In genomic region chr22:50148991-50149721, GRCh38 we compare ENCODE assay signal across 8 cellular contexts. TPM values are rescaled to one million over a fixed set of nuclear protein-coding genes. Genes with fewer than 3 reads are reported as not detected.
DNase-seq lines count a peak whose midpoint lies in the region; ATAC-seq, FAIRE-seq and TF ChIP-seq lines count a peak whose summit lies in the region.

No MANE protein-coding gene starts in this region.

- no peak for FAIRE-seq in HTR-8/SVneo (lab: Jason Lieb, UNC)

- peak in 3 of 4 experiments; percentile 37 to 38 (median 38) for TF ChIP-seq CTCF in sigmoid colon (IDR thresholded peaks at IDR 0.05)

- H3K4me3 ChIP-seq in sigmoid colon, result no peak overlapping the region

- peaks cover 0 to 6% (median 2%) of the 10 kb centered on the region in 4 donors for H3K4me1 ChIP-seq in sigmoid colon

- TF ChIP-seq POLR2A in sigmoid colon (IDR thresholded peaks at IDR 0.05), result no peak

- 23 to 38% methylated on average over 22 of the region's 22 CpGs for WGBS in sigmoid colon, 2 donors

- ATAC-seq in GM18870 (IDR thresholded peaks at IDR 0.05; ENCODE audit: unreplicated experiment), result no peak

- no peak overlapping the region for H3K27ac ChIP-seq in sigmoid colon

- no peaks in the 10 kb centered on the region for H3K27me3 ChIP-seq in sigmoid colon

- no peaks in the 10 kb centered on the region for H3K9me3 ChIP-seq in sigmoid colon

- DNase-seq in DMS53 (lab: John Stamatoyannopoulos, UW), result peak; percentile 96
- peak; percentile 55 for DNase-seq in HTR-8/SVneo (ENCODE audit: insufficient read length, low spot score)
- peak; percentile 82 for DNase-seq in SHP77 treated with DMSO at 0.1 percent for 48 hours (lab: John Stamatoyannopoulos, UW)
- peak; percentile 52 for DNase-seq in activated T-helper 9 cell treated with anti-CD3 and anti-CD28 coated beads, Interleukin-2, amount 50 U/mL, for 16 hours (ENCODE audit: low read depth)
- DNase-seq in glomerular visceral epithelial cell (ENCODE audit: extremely low spot score), result peak; percentile 77
- no peak for DNase-seq in sigmoid colon
- no peak for DNase-seq in NCI-H1417 treated with DMSO at 0.1 percent for 48 hours (lab: John Stamatoyannopoulos, UW)

- intact Hi-C loops in sigmoid colon (cut with DNase I), result no loop called here

- no peak for TF ChIP-seq EP300 in sigmoid colon (IDR thresholded peaks at IDR 0.05)

- no peaks in the 10 kb centered on the region for H3K36me3 ChIP-seq in sigmoid colon

RNA-seq across cellular contexts. Expression of gene PANX2, which starts 21.4 kb away (rescaled TPM):
- 1 to 10 TPM in 1 of 4 donors, under 1 TPM in 2, not detected in 1; 0.27 to 3.0 (median 0.36) TPM for total RNA-seq in sigmoid colon
- under 1 TPM in 2 of 3 donors, not detected in 1; 0.17 to 0.60 TPM for polyA plus RNA-seq in sigmoid colon

RNA-seq across cellular contexts. Expression of gene TRABD, which starts 36.6 kb away (rescaled TPM):
- total RNA-seq in sigmoid colon, result 10 to 100 TPM; 14.2 to 21.4 (median 18.2) TPM
- 10 to 100 TPM; 24.6 to 88.1 (median 31.7) TPM for polyA plus RNA-seq in sigmoid colon

RNA-seq across cellular contexts. Expression of gene SELENOO, which starts 51.7 kb away (rescaled TPM):
- total RNA-seq in sigmoid colon, result 10 to 100 TPM; 17.5 to 30.2 (median 22.3) TPM
- polyA plus RNA-seq in sigmoid colon, result 10 to 100 TPM; 10.2 to 26.5 (median 15.7) TPM

RNA-seq across cellular contexts. Expression of gene MOV10L1, which starts 59.4 kb away (rescaled TPM):
- total RNA-seq in sigmoid colon, result 1 to 10 TPM in 3 of 4 donors, under 1 TPM in 1; 0.82 to 5.6 (median 2.6) TPM
- polyA plus RNA-seq in sigmoid colon, result under 1 TPM in 1 of 3 donors, not detected in 2; 0.47 TPM

Comparison
In these comparisons a context has a peak if more than half of its experiments do, and no peak if none do; other contexts are left out.
1. DNase-seq: peak in DMS53 (single experiment), HTR-8/SVneo (single experiment), SHP77 treated with DMSO at 0.1 percent for 48 hours (single experiment), activated T-helper 9 cell treated with anti-CD3 and anti-CD28 coated beads, Interleukin-2, amount 50 U/mL, for 16 hours (single experiment) and glomerular visceral epithelial cell (single experiment); none in sigmoid colon (single experiment) and NCI-H1417 treated with DMSO at 0.1 percent for 48 hours (single experiment).